ENCODE assay signal across 22 cellular contexts in genomic region chr2:11821705-11822104, GRCh38.
"Had no signal": no experiment of that assay in that cellular context is flagged by ENCODE, and none has a peak within 500 bp of the region (broad histone marks: within the 10 kb centered on the region; RNA-seq: fewer than 3 reads in every experiment).

No MANE protein-coding gene starts in this region.

- H3K4me2 ChIP-seq: KMS-11 had no signal

- DNase-seq: Kasumi-1, MM.1S, NCI-H1092 treated with DMSO at 0.1 percent for 48 hours, NCI-H1436, NCI-H187, NCI-H2029, NCI-H2081 treated with DMSO at 0.1 percent for 48 hours, NCI-H2171, NCI-H226, NCI-H446, NCI-H510A, NCI-H524 treated with DMSO at 0.1 percent for 48 hours, NCI-H69, NCI-H774, RPMI8226, SHP77 treated with DMSO at 0.1 percent for 48 hours, SJCRH30 had no signal

- H3K27me3 Mint-ChIP-seq: IgD-negative memory B cell had no signal

- H3K27ac ChIP-seq: KMS-11, SJCRH30 had no signal

- H3K4me3 Mint-ChIP-seq: IgD-negative memory B cell had no signal

- H3K9me3 ChIP-seq: SJCRH30 had no signal

- H3K9ac ChIP-seq: KMS-11 had no signal

- H3K4me3 ChIP-seq: K562, SJCRH30 had no signal

- FAIRE-seq: K562, RCC 7860 had no signal

- H3K4me1 ChIP-seq: SJCRH30 had no signal

- H3K27ac Mint-ChIP-seq: IgD-negative memory B cell had no signal

- H3K27me3 ChIP-seq: SJCRH30 had no signal

- ATAC-seq: K562, SK-N-SH treated with all-trans-retinoic acid at 6 μM for 48 hours had no signal
